11 cellular contexts compared by ENCODE assay signal in genomic region chr9:110835404-110835803, GRCh38.
A peak's percentile ranks its signal among the peaks of the same experiment; 100 is the strongest.
DNase-seq lines count a peak whose midpoint lies in the region; ATAC-seq, FAIRE-seq and TF ChIP-seq lines count a peak whose summit lies in the region.
"Had no signal": no experiment of that assay in that cellular context is flagged by ENCODE, and none has a peak within 500 bp of the region (broad histone marks: within the 10 kb centered on the region; RNA-seq: fewer than 3 reads in every experiment).

No MANE protein-coding gene starts in this region.

- no peak overlapping the region for H2AK5ac ChIP-seq in trophoblast cell (ENCODE audit: low read length)

- H3K4me3 Mint-ChIP-seq in Caco-2 (ENCODE audit: unreplicated experiment), result no peak overlapping the region
- H3K4me3 Mint-ChIP-seq: activated B cell treated with CpG ODN at 0.5 μM for 24 hours had no signal

- H3K36me3 ChIP-seq in Caco-2 (ENCODE audit: control insufficient read depth, insufficient read depth, low read length), result no peaks in the 10 kb centered on the region
- H3K36me3 ChIP-seq in trophoblast cell (ENCODE audit: control insufficient read depth in 1 of 2, insufficient read depth in 2 of 2, low read length in 2 of 2), result no peaks in the 10 kb centered on the region

- CTCF ChIA-PET in Caco-2 (lab: Charles Lee), result no interaction called here

- FAIRE-seq in RCC 7860 (lab: Jason Lieb, UNC) (peak; percentile 100), D721Med (lab: Jason Lieb, UNC) (no peak)

- H4K12ac ChIP-seq in trophoblast cell (ENCODE audit: low read depth, low read length), result no peak overlapping the region

- no peak overlapping the region for H3K23ac ChIP-seq in trophoblast cell (ENCODE audit: low read length)

- H4K91ac ChIP-seq in trophoblast cell (ENCODE audit: low read depth, low read length), result no peak overlapping the region

- H3K27me3 Mint-ChIP-seq in Caco-2 (ENCODE audit: insufficient read depth, unreplicated experiment), result no peaks in the 10 kb centered on the region
- H3K27me3 Mint-ChIP-seq: activated B cell treated with CpG ODN at 0.5 μM for 24 hours had no signal

- no peak for TF ChIP-seq CTCF in Caco-2 (IDR thresholded peaks at IDR 0.05; ENCODE audit: insufficient read depth in 1 of 2, low read depth in 1 of 2, low read length in 1 of 2, severe bottlenecking in 1 of 2, unreplicated experiment in 1 of 2)
- TF ChIP-seq CTCF in epithelial cell of proximal tubule (conservative IDR thresholded peaks at IDR 0.05; ENCODE audit: low read depth, low read length), result no peak
- no peak for TF ChIP-seq CTCF in D721Med (IDR thresholded peaks at IDR 0.05; ENCODE audit: insufficient read depth, missing control alignments)

- H3K4me1 ChIP-seq in Caco-2 (peaks cover 32% of the 10 kb centered on the region), trophoblast cell (ENCODE audit: control insufficient read depth in 1 of 2, insufficient read depth in 2 of 2, low read length in 2 of 2) (peaks cover 0 to 3% of the 10 kb centered on the region in 2 experiments)

- BruUV-seq in Caco-2 (replicated peaks; lab: Mats Ljungman, UMichigan), result no TSS peak

- H3K4me2 ChIP-seq in trophoblast cell (ENCODE audit: low read length), result no peak overlapping the region

- H3K14ac ChIP-seq in trophoblast cell (ENCODE audit: low read length), result no peak overlapping the region

- no peak overlapping the region for H3K18ac ChIP-seq in trophoblast cell (ENCODE audit: low read length)

- WGBS in trophoblast cell (ENCODE audit: extremely low coverage, insufficient coverage, insufficient read length), result no CpG with 5 or more reads among the region's 3 CpGs

- ATAC-seq in GM19035 (IDR thresholded peaks at IDR 0.05; ENCODE audit: unreplicated experiment), result no peak

- intact Hi-C loops in Caco-2 (cut with micrococcal nuclease; ENCODE audit: unreplicated experiment), result loop anchor here (1.0 kb wide), 1 partner anchor 9 kb away; no protein-coding TSS in a partner anchor

- peak in 1 of 2 experiments; percentile 38 for DNase-seq in Caco-2
- peak; percentile 93 for DNase-seq in RCC 7860 (ENCODE audit: low spot score)
- peak; percentile 75 for DNase-seq in epithelial cell of proximal tubule (ENCODE audit: low read depth)
- DNase-seq in trophoblast cell, result peak in 1 of 2 donors; percentile 41
- no peak for DNase-seq in putamen (ENCODE audit: low spot score)
- DNase-seq in D721Med (ENCODE audit: insufficient read length, low spot score), result no peak
- no peak for DNase-seq in SKM-1 treated with dmso at 0.1 percent for 144 hours (lab: John Stamatoyannopoulos, UW; ENCODE audit: unreplicated experiment)
- DNase-seq: activated B cell treated with CpG ODN at 0.5 μM for 24 hours, DMS79, glutamatergic neuron had no signal

- H3K79me2 ChIP-seq in trophoblast cell (ENCODE audit: control insufficient read depth, insufficient read depth, low read length, poor library complexity), result no peaks in the 10 kb centered on the region

- no peak overlapping the region for H2AFZ ChIP-seq in trophoblast cell (ENCODE audit: insufficient read depth, low read length, poor library complexity)

- H3K27me3 ChIP-seq in Caco-2 (replicated peaks; ENCODE audit: control insufficient read depth, insufficient read depth, low read length), result no peaks in the 10 kb centered on the region
- H3K27me3 ChIP-seq in trophoblast cell (ENCODE audit: insufficient read depth, low read length), result no peaks in the 10 kb centered on the region

- H3K4me1 Mint-ChIP-seq in Caco-2 (ENCODE audit: low read depth, unreplicated experiment), result peaks cover 36% of the 10 kb centered on the region
- H3K4me1 Mint-ChIP-seq: activated B cell treated with CpG ODN at 0.5 μM for 24 hours had no signal

- H2BK5ac ChIP-seq in trophoblast cell (ENCODE audit: low read depth, low read length, poor library complexity), result no peak overlapping the region

- H3K9me3 ChIP-seq in Caco-2, result no peaks in the 10 kb centered on the region; the same call in 1 of the 2 replicates
- no peaks in the 10 kb centered on the region for H3K9me3 ChIP-seq in trophoblast cell (ENCODE audit: insufficient read depth, low read depth, low read length)

- peaks cover 41% of the 10 kb centered on the region for H3K9me3 Mint-ChIP-seq in Caco-2 (ENCODE audit: unreplicated experiment)
- H3K9me3 Mint-ChIP-seq: activated B cell treated with CpG ODN at 0.5 μM for 24 hours had no signal

- H3K79me1 ChIP-seq in trophoblast cell (ENCODE audit: low read length), result peaks cover 2% of the 10 kb centered on the region

- H3K9ac ChIP-seq in trophoblast cell (ENCODE audit: low read length), result no peak overlapping the region

- POLR2A ChIA-PET in Caco-2 (lab: Charles Lee), result no interaction called here

- H3K27ac Mint-ChIP-seq in Caco-2 (ENCODE audit: unreplicated experiment), result peak overlapping the region; percentile 69
- H3K27ac Mint-ChIP-seq: activated B cell treated with CpG ODN at 0.5 μM for 24 hours had no signal

- no peaks in the 10 kb centered on the region for H3K36me3 Mint-ChIP-seq in Caco-2 (ENCODE audit: insufficient read depth, unreplicated experiment)

- no peak overlapping the region for H2BK120ac ChIP-seq in trophoblast cell (ENCODE audit: insufficient read depth, low read length, poor library complexity)

- H2BK12ac ChIP-seq in trophoblast cell (ENCODE audit: low read length), result no peak overlapping the region

- H3K4ac ChIP-seq in trophoblast cell (ENCODE audit: low read depth, low read length), result no peak overlapping the region

- no peak overlapping the region for H4K8ac ChIP-seq in trophoblast cell (ENCODE audit: low read depth, low read length)

- peak overlapping the region; percentile 45 for H3K27ac ChIP-seq in trophoblast cell (ENCODE audit: low read depth, low read length)

- H3K4me3 ChIP-seq in Caco-2 (ENCODE audit: low read depth, low read length), result no peak overlapping the region
- no peak overlapping the region for H3K4me3 ChIP-seq in epithelial cell of proximal tubule (ENCODE audit: low read depth, low read length)
- no peak overlapping the region for H3K4me3 ChIP-seq in trophoblast cell (ENCODE audit: low read depth, low read length)

Comparison
In these comparisons a context has a peak if more than half of its experiments do, and no peak if none do; other contexts are left out.
1. DNase-seq: peak in RCC 7860 (single experiment) and epithelial cell of proximal tubule (single experiment); none in putamen (single experiment), D721Med (single experiment) and SKM-1 treated with dmso at 0.1 percent for 144 hours (single experiment).